ENCODE assay signal across 4 cellular contexts in genomic region chr19:16762031-16762430, GRCh38. TPM values are rescaled to one million over a fixed set of nuclear protein-coding genes. Genes with fewer than 3 reads are reported as not detected.
"Had no signal": no experiment of that assay in that cellular context is flagged by ENCODE, and none has a peak within 500 bp of the region (broad histone marks: within the 10 kb centered on the region; RNA-seq: fewer than 3 reads in every experiment).

No MANE protein-coding gene starts in this region.

RNA-seq across cellular contexts. Expression of gene NWD1, which starts 42.4 kb away (rescaled TPM):
- total RNA-seq: activated CD4-positive, alpha-beta memory T cell treated with anti-CD3 and anti-CD28 coated beads, Interleukin-2, amount 10 ng/mL, durations not matched to agents 7 days and 5 days; activated CD8-positive, alpha-beta memory T cell treated with anti-CD3 and anti-CD28 coated beads, Interleukin-2, amount 10 ng/mL, durations not matched to agents 7 days and 5 days; LHCN-M2; SJCRH30 had no signal
